24 cellular contexts compared by ENCODE assay signal in genomic region chr2:79573895-79574674, GRCh38.
A peak's percentile ranks its signal among the peaks of the same experiment; 100 is the strongest.
DNase-seq lines count a peak whose midpoint lies in the region; ATAC-seq, FAIRE-seq and TF ChIP-seq lines count a peak whose summit lies in the region.
"Had no signal": no experiment of that assay in that cellular context is flagged by ENCODE, and none has a peak within 500 bp of the region (broad histone marks: within the 10 kb centered on the region; RNA-seq: fewer than 3 reads in every experiment).

No MANE protein-coding gene starts in this region.

- H3K4me1 ChIP-seq in endocrine pancreas (ENCODE audit: control insufficient read depth, insufficient read depth, low read length): no peaks in the 10 kb centered on the region
- H3K4me1 ChIP-seq in HepG2 (ENCODE audit: insufficient read depth, low read length): peaks cover 13% of the 10 kb centered on the region
- H3K4me1 ChIP-seq: BE2C had no signal

- 0 out of 4 replicates have a peak, but pooled peaks of 1 of the 2 experiments have one; percentile 33 for TF ChIP-seq EP300 in HepG2 (IDR thresholded peaks at IDR 0.05; ENCODE audit: low read depth in 2 of 2, low read length in 2 of 2)
- no peak for TF ChIP-seq EP300 in HepG2 (CRISPR knock-in tag; IDR thresholded peaks at IDR 0.05; ENCODE audit: borderline replicate concordance)

- in situ Hi-C loops in HepG2 (cut with HindIII; ENCODE audit: extremely low pct_ligation_motif_present, low pct_unique_long_range_greater_than_20kb): no loop called here

- no peak overlapping the region for H3K27ac Mint-ChIP-seq in nephron progenitor cell
- H3K27ac Mint-ChIP-seq: CD4-positive, CD25-positive, alpha-beta regulatory T cell; CD8-positive, alpha-beta memory T cell; GM23338; HFFc6 had no signal

- H3K9me3 Mint-ChIP-seq in nephron progenitor cell: no peaks in the 10 kb centered on the region
- H3K9me3 Mint-ChIP-seq: GM23338 had no signal

- H4K20me1 ChIP-seq in HepG2 (ENCODE audit: insufficient read depth, low read length): no peaks in the 10 kb centered on the region

- no peak for TF ChIP-seq RAD21 in HepG2 (CRISPR knock-in tag; IDR thresholded peaks at IDR 0.05)

- CTCF ChIA-PET in HepG2 (lab: Yijun Ruan, JAX; ENCODE audit: low intra/inter-chr PET ratio, low total read pairs): no interaction called here

- no peaks in the 10 kb centered on the region for H3K79me2 ChIP-seq in HepG2 (ENCODE audit: insufficient read depth, low read length)

- H3K4me2 ChIP-seq in HepG2 (ENCODE audit: low read depth, low read length): no peak overlapping the region
- H3K4me2 ChIP-seq: GM23338 had no signal

- intact Hi-C loops in HepG2 (cut with micrococcal nuclease; ENCODE audit: unreplicated experiment): no loop called here

- no peaks in the 10 kb centered on the region for H3K27me3 Mint-ChIP-seq in nephron progenitor cell (ENCODE audit: low read depth, poor library complexity)
- H3K27me3 Mint-ChIP-seq: CD4-positive, CD25-positive, alpha-beta regulatory T cell; CD8-positive, alpha-beta memory T cell had no signal

- no peak overlapping the region for H3K4me3 Mint-ChIP-seq in nephron progenitor cell
- H3K4me3 Mint-ChIP-seq: CD4-positive, CD25-positive, alpha-beta regulatory T cell; CD8-positive, alpha-beta memory T cell; GM23338; HFFc6 had no signal

- H3K9me3 ChIP-seq in endocrine pancreas (ENCODE audit: control insufficient read depth, low read length) (no peaks in the 10 kb centered on the region), HepG2 (ENCODE audit: low read length) (no peaks in the 10 kb centered on the region)
- H3K9me3 ChIP-seq: BE2C had no signal

- H2AFZ ChIP-seq in HepG2 (ENCODE audit: low read length): no peak overlapping the region
- H2AFZ ChIP-seq: GM23338 had no signal

- H3K27ac ChIP-seq in HepG2 (ENCODE audit: extremely low read length, insufficient read depth, low read length): no peak overlapping the region

- WGBS in HepG2 (ENCODE audit: low lambda C conversion rate): 5% methylated on average over 6 of the region's 6 CpGs

- H3K27me3 ChIP-seq in endocrine pancreas (ENCODE audit: control insufficient read depth, insufficient read depth, low read length): no peaks in the 10 kb centered on the region
- no peaks in the 10 kb centered on the region for H3K27me3 ChIP-seq in HepG2 (ENCODE audit: control insufficient read depth in 1 of 2, insufficient read depth in 2 of 2, low read length in 2 of 2)
- H3K27me3 ChIP-seq: BE2C had no signal

- DNase-seq in NCI-H748 treated with DMSO at 0.1 percent for 48 hours (lab: John Stamatoyannopoulos, UW) (peak; percentile 43), HepG2 (ENCODE audit: low spot score) (peak; percentile 9), NCI-H1105 treated with DMSO at 0.1 percent for 48 hours (lab: John Stamatoyannopoulos, UW) (no peak), medulla oblongata (ENCODE audit: extremely low spot score) (no peak), nephron progenitor cell (no peak)
- DNase-seq: ACHN; BE2C; C1 segment of cervical spinal cord; CD4-positive, CD25-positive, alpha-beta regulatory T cell; CD8-positive, alpha-beta memory T cell; COR-L47; DMS 273 treated with DMSO at 0.1 percent for 48 hours; DMS53; DND-41; EL; H7; HFFc6 had no signal

- H3K36me3 ChIP-seq in endocrine pancreas (ENCODE audit: control insufficient read depth, insufficient read depth, low read length): no peaks in the 10 kb centered on the region
- H3K36me3 ChIP-seq in HepG2 (replicated peaks in 1 of 2; ENCODE audit: control insufficient read depth in 1 of 2, insufficient read depth in 2 of 2, low read length in 2 of 2): no peaks in the 10 kb centered on the region
- H3K36me3 ChIP-seq: BE2C had no signal

- H3K4me1 Mint-ChIP-seq in nephron progenitor cell: peaks cover 19% of the 10 kb centered on the region
- H3K4me1 Mint-ChIP-seq: CD4-positive, CD25-positive, alpha-beta regulatory T cell; CD8-positive, alpha-beta memory T cell had no signal

- POLR2A ChIA-PET in HepG2 (lab: Yijun Ruan, JAX): no interaction called here

- H3K36me3 Mint-ChIP-seq in nephron progenitor cell (ENCODE audit: low read depth): no peaks in the 10 kb centered on the region
- H3K36me3 Mint-ChIP-seq: CD4-positive, CD25-positive, alpha-beta regulatory T cell; CD8-positive, alpha-beta memory T cell had no signal

- BruUV-seq in HepG2 (replicated peaks; lab: Mats Ljungman, UMichigan): no TSS peak

- TF ChIP-seq CTCF in HepG2 (CRISPR knock-in tag; IDR thresholded peaks at IDR 0.05): no peak
- TF ChIP-seq CTCF in nephron progenitor cell (IDR thresholded peaks at IDR 0.05): no peak

- H3K4me3 ChIP-seq in endocrine pancreas (ENCODE audit: control insufficient read depth, insufficient read depth, low read length): peak overlapping the region; percentile 25
- no peak overlapping the region for H3K4me3 ChIP-seq in HepG2 (replicated peaks in 1 of 3; ENCODE audit: insufficient read depth in 1 of 3, low read depth in 2 of 3, low read length in 3 of 3)
- H3K4me3 ChIP-seq: GM12878, GM23338 had no signal

- peak; percentile 67 for FAIRE-seq in HepG2 (lab: Jason Lieb, UNC)
- FAIRE-seq: A204.1, GM12878, GM19239 had no signal

- H3K9ac ChIP-seq in endocrine pancreas (ENCODE audit: control insufficient read depth, insufficient read depth, low read length): no peak overlapping the region
- no peak overlapping the region for H3K9ac ChIP-seq in HepG2 (ENCODE audit: insufficient read depth, low read depth, low read length)

- peak; percentile 98 for ATAC-seq in HepG2
- ATAC-seq in esophagus mucosa: no peak
- ATAC-seq: GM12878, GM23338, HCT116 had no signal

- no peak for TF ChIP-seq POLR2A in HepG2 (IDR thresholded peaks at IDR 0.05; ENCODE audit: insufficient read depth in 1 of 2, low read depth in 2 of 2, low read length in 2 of 2)

TF ChIP-seq in HepG2, 621 proteins besides CTCF, POLR2A, EP300 and RAD21 (continues in another document):
- TF ChIP-seq FOXJ3 (CRISPR knock-in tag; IDR thresholded peaks at IDR 0.05; ENCODE audit: borderline replicate concordance) (peak; percentile 64; the same call in 1 of the 2 replicates), ZNF362 (CRISPR knock-in tag; IDR thresholded peaks at IDR 0.05; ENCODE audit: borderline replicate concordance) (no peak), ZNF878 (CRISPR knock-in tag; IDR thresholded peaks at IDR 0.05) (0 out of 2 replicates have a peak, but pooled peaks have one; percentile 20), ZFX (CRISPR knock-in tag; IDR thresholded peaks at IDR 0.05; ENCODE audit: low read depth) (no peak), HMG20A (CRISPR knock-in tag; IDR thresholded peaks at IDR 0.05; ENCODE audit: borderline replicate concordance) (peak; percentile 30; the same call in 1 of the 2 replicates), FOXA1 (IDR thresholded peaks at IDR 0.05) (no peak), FOXA1 (CRISPR knock-in tag; IDR thresholded peaks at IDR 0.05) (peak; percentile 65; the same call in 1 of the 2 replicates), SIX1 (CRISPR knock-in tag; IDR thresholded peaks at IDR 0.05; ENCODE audit: borderline replicate concordance) (no peak), ZNF18 (CRISPR knock-in tag; IDR thresholded peaks at IDR 0.05; ENCODE audit: insufficient replicate concordance) (no peak), NCOA2 (CRISPR knock-in tag; IDR thresholded peaks at IDR 0.05) (0 out of 2 replicates have a peak, but pooled peaks have one; percentile 37), ZNF251 (CRISPR knock-in tag; IDR thresholded peaks at IDR 0.05) (no peak), RXRA (CRISPR knock-in tag; IDR thresholded peaks at IDR 0.05) (peak; percentile 83; the same call in 1 of the 2 replicates), ZNF614 (CRISPR knock-in tag; IDR thresholded peaks at IDR 0.05; ENCODE audit: borderline replicate concordance) (peak; percentile 28; the same call in 1 of the 2 replicates), ARID2 (CRISPR knock-in tag; IDR thresholded peaks at IDR 0.05; ENCODE audit: borderline replicate concordance) (no peak), ZFP90 (CRISPR knock-in tag; IDR thresholded peaks at IDR 0.05; ENCODE audit: borderline replicate concordance) (0 out of 2 replicates have a peak, but pooled peaks have one; percentile 31), ZNF619 (CRISPR knock-in tag; IDR thresholded peaks at IDR 0.05) (no peak), POGZ (CRISPR knock-in tag; IDR thresholded peaks at IDR 0.05) (peak; percentile 37; the same call in 1 of the 2 replicates), ZNF496 (CRISPR knock-in tag; IDR thresholded peaks at IDR 0.05; ENCODE audit: insufficient replicate concordance) (no peak)

Comparison
In these comparisons a context has a peak if more than half of its experiments do, and no peak if none do; other contexts are left out.
1. DNase-seq: peak in NCI-H748 treated with DMSO at 0.1 percent for 48 hours (single experiment) and HepG2 (single experiment); none in NCI-H1105 treated with DMSO at 0.1 percent for 48 hours (single experiment), medulla oblongata (single experiment) and nephron progenitor cell (single experiment).